Comparison of ENCODE assay signal across 20 cellular contexts in the genomic region with DNA sequence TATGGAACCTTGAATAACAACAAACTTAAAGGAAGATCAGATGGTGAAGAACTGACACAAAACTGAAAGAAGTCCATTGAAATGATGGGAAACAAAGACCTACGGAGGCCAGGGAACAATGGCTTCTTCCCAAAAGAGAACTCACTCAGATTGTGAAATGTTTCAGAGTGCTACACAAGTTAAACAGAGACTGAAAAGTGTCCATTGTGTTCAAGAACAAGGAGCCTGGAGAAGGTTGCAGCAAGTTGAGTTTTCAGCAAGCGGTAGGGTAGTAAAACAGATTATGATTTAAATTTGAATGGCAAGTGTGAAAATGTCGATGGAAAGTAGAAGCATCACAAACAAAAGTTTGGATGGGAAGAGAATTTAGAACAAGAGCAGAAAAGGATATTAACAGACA.
A peak's percentile ranks its signal among the peaks of the same experiment; 100 is the strongest.
DNase-seq lines count a peak whose midpoint lies in the region; ATAC-seq and TF ChIP-seq lines count a peak whose summit lies in the region.
"Had no signal": no experiment of that assay in that cellular context is flagged by ENCODE, and none has a peak within 500 bp of the region (broad histone marks: within the 10 kb centered on the region; RNA-seq: fewer than 3 reads in every experiment).

No MANE protein-coding gene starts in this region.

- no peak overlapping the region for H2BK20ac ChIP-seq in H9 (ENCODE audit: low read depth, low read length, poor library complexity, severe bottlenecking)

- no peak overlapping the region for H3K4me3 ChIP-seq in endodermal cell (ENCODE audit: low read length)
- no peak overlapping the region for H3K4me3 ChIP-seq in neural progenitor cell
- H3K4me3 ChIP-seq: BLaER1, GM12878 had no signal

- H3K79me1 ChIP-seq in H9 (ENCODE audit: insufficient read depth, low read depth, low read length, poor library complexity, severe bottlenecking), result no peaks in the 10 kb centered on the region

- ATAC-seq in activated CD8-positive, alpha-beta T cell treated with anti-CD3 and anti-CD28 coated beads, Interleukin-2, amount 10 ng/mL, durations not matched to agents 7 days and 5 days, result no peak
- ATAC-seq: GM12878, HCT116 had no signal

- H3K27me3 ChIP-seq in H9 (ENCODE audit: insufficient read depth, low read length) (no peaks in the 10 kb centered on the region), endodermal cell (ENCODE audit: control insufficient read depth, insufficient read depth, low read length, poor library complexity, severe bottlenecking) (no peaks in the 10 kb centered on the region), neural progenitor cell (no peaks in the 10 kb centered on the region)
- H3K27me3 ChIP-seq: BLaER1 had no signal

- H3K9ac ChIP-seq in H9 (ENCODE audit: extremely low read depth, insufficient read length, low read length) (no peak overlapping the region), endodermal cell (ENCODE audit: extremely low read depth, low read length, poor library complexity, severe bottlenecking) (no peak overlapping the region), neural progenitor cell (no peak overlapping the region)
- H3K9ac ChIP-seq: BLaER1 had no signal

- peak overlapping the region in 1 of 3 experiments; percentile 23; a peak in 1 of 7 replicates for H3K27ac Mint-ChIP-seq in H9
- H3K27ac Mint-ChIP-seq in endodermal cell, result no peak overlapping the region
- H3K27ac Mint-ChIP-seq in neural progenitor cell, result no peak overlapping the region
- no peak overlapping the region for H3K27ac Mint-ChIP-seq in activated CD8-positive, alpha-beta T cell treated with anti-CD3 and anti-CD28 coated beads, Interleukin-2, amount 10 ng/mL, durations not matched to agents 7 days and 5 days
- H3K27ac Mint-ChIP-seq: CD8-positive, alpha-beta memory T cell; HFFc6 had no signal

- H3K9me3 ChIP-seq in H9 (ENCODE audit: control insufficient read depth, low read depth, low read length) (no peaks in the 10 kb centered on the region), endodermal cell (ENCODE audit: control insufficient read depth, low read length) (no peaks in the 10 kb centered on the region), neural progenitor cell (ENCODE audit: low read depth) (no peaks in the 10 kb centered on the region)
- H3K9me3 ChIP-seq: BLaER1 had no signal

- DNase-seq in H9 (no peak), endodermal cell (no peak), neural progenitor cell (ENCODE audit: low spot score) (peak; percentile 29), iPS-NIHi11 (ENCODE audit: low spot score) (no peak), NCI-H2029 treated with DMSO at 0.1 percent for 48 hours (lab: John Stamatoyannopoulos, UW) (no peak)
- no peak for DNase-seq in activated CD8-positive, alpha-beta T cell treated with anti-CD3 and anti-CD28 coated beads, Interleukin-2, amount 10 ng/mL, durations not matched to agents 7 days and 5 days
- no peak for DNase-seq in stimulated activated CD4-positive, alpha-beta T cell treated with anti-CD3 and anti-CD28 coated beads, Interleukin-2, amount 100 ng/mL, for 24 hours
- DNase-seq: 8988T; CD8-positive, alpha-beta memory T cell; COR-L47; DMS 273 treated with DMSO at 0.1 percent for 48 hours; DMS53; DND-41; EL; HFFc6 had no signal

- H2BK5ac ChIP-seq in H9 (ENCODE audit: insufficient read length, low read length), result no peak overlapping the region

- H3T11ph ChIP-seq in H9 (ENCODE audit: low read length), result no peak overlapping the region

- POLR2A ChIA-PET in activated CD8-positive, alpha-beta T cell treated with anti-CD3 and anti-CD28 coated beads, Interleukin-2, amount 10 ng/mL, durations not matched to agents 7 days and 5 days (lab: Charles Lee), result no interaction called here

- no peak overlapping the region for H2BK12ac ChIP-seq in H9 (ENCODE audit: insufficient read length, low read depth, low read length)

- no peak overlapping the region for H2BK120ac ChIP-seq in H9 (ENCODE audit: low read depth, low read length, poor library complexity, severe bottlenecking)

- H3K23ac ChIP-seq in H9 (ENCODE audit: insufficient read length, low read depth, low read length), result no peak overlapping the region

- H3F3A ChIP-seq in neural progenitor cell (ENCODE audit: low read depth), result peaks cover 10% of the 10 kb centered on the region

- H3K9me3 Mint-ChIP-seq in H9 (no peaks in the 10 kb centered on the region; a peak in 3 of 5 replicates), endodermal cell (peaks cover 6% of the 10 kb centered on the region), neural progenitor cell (peaks cover 2% of the 10 kb centered on the region)
- peaks cover 29% of the 10 kb centered on the region for H3K9me3 Mint-ChIP-seq in activated CD8-positive, alpha-beta T cell treated with anti-CD3 and anti-CD28 coated beads, Interleukin-2, amount 10 ng/mL, durations not matched to agents 7 days and 5 days (ENCODE audit: insufficient read depth)

- no peak overlapping the region for H3K4me2 ChIP-seq in H9 (ENCODE audit: insufficient read depth, insufficient read length, low read length)
- H3K4me2 ChIP-seq in neural progenitor cell, result peak overlapping the region; percentile 9
- H3K4me2 ChIP-seq: BLaER1 had no signal

- no CpG with 5 or more reads among the region's 3 CpGs for WGBS in H9 (ENCODE audit: extremely low coverage, insufficient read length, low lambda C conversion rate)
- WGBS in endodermal cell (ENCODE audit: insufficient coverage in 1 of 2, insufficient read length in 1 of 2), 2 experiments, result 65 to 81% methylated on average over 3 of the region's 3 CpGs

- H3K36me3 ChIP-seq in endodermal cell (ENCODE audit: control insufficient read depth, insufficient read depth, low read length) (no peaks in the 10 kb centered on the region), neural progenitor cell (no peaks in the 10 kb centered on the region)
- H3K36me3 ChIP-seq: BLaER1 had no signal

- H4K8ac ChIP-seq in H9 (replicated peaks; ENCODE audit: insufficient read length, low read depth, low read length), result no peak overlapping the region

- CTCF ChIA-PET in activated CD8-positive, alpha-beta T cell treated with anti-CD3 and anti-CD28 coated beads, Interleukin-2, amount 10 ng/mL, durations not matched to agents 7 days and 5 days (lab: Charles Lee), result no interaction called here

- H2AFZ ChIP-seq in H9 (ENCODE audit: low read length) (peak overlapping the region; percentile 73), neural progenitor cell (replicated peaks) (no peak overlapping the region)

- H3K79me2 ChIP-seq in H9 (ENCODE audit: insufficient read depth, low read length) (no peaks in the 10 kb centered on the region), neural progenitor cell (ENCODE audit: low read depth) (no peaks in the 10 kb centered on the region)

- H3K18ac ChIP-seq in H9 (ENCODE audit: insufficient read length, low read depth, low read length), result no peak overlapping the region

- TF ChIP-seq CTCF in H9 (conservative IDR thresholded peaks at IDR 0.05) (no peak), endodermal cell (conservative IDR thresholded peaks at IDR 0.05) (no peak), neural progenitor cell (IDR thresholded peaks at IDR 0.05) (no peak)

- no peak overlapping the region for H3K4ac ChIP-seq in H9 (ENCODE audit: low read depth, low read length)

- no peak overlapping the region for H2BK15ac ChIP-seq in H9 (ENCODE audit: low read depth, low read length)

- no peaks in the 10 kb centered on the region for H4K20me1 ChIP-seq in H9 (ENCODE audit: control insufficient read depth, insufficient read depth, insufficient read length)
- H4K20me1 ChIP-seq in neural progenitor cell (ENCODE audit: low read depth), result no peaks in the 10 kb centered on the region
- H4K20me1 ChIP-seq: BLaER1 had no signal

- no peak overlapping the region for H3K14ac ChIP-seq in H9 (ENCODE audit: insufficient read depth, low read length)

- H3K4me3 Mint-ChIP-seq in H9, result no peak overlapping the region
- H3K4me3 Mint-ChIP-seq in endodermal cell, result no peak overlapping the region
- no peak overlapping the region for H3K4me3 Mint-ChIP-seq in neural progenitor cell
- no peak overlapping the region for H3K4me3 Mint-ChIP-seq in activated CD8-positive, alpha-beta T cell treated with anti-CD3 and anti-CD28 coated beads, Interleukin-2, amount 10 ng/mL, durations not matched to agents 7 days and 5 days
- H3K4me3 Mint-ChIP-seq: CD14-positive monocyte; CD8-positive, alpha-beta memory T cell; HFFc6 had no signal

- H3K27ac ChIP-seq in H9 (ENCODE audit: insufficient read length, low read depth, low read length), result no peak overlapping the region
- peak overlapping the region; percentile 29 for H3K27ac ChIP-seq in endodermal cell (ENCODE audit: low read depth, low read length)
- peak overlapping the region; percentile 35 for H3K27ac ChIP-seq in neural progenitor cell
- H3K27ac ChIP-seq: BLaER1, HL-60 had no signal

- H3K4me1 Mint-ChIP-seq in H9 (peaks cover 26 to 33% of the 10 kb centered on the region in 2 experiments), endodermal cell (peaks cover 27% of the 10 kb centered on the region), neural progenitor cell (peaks cover 12% of the 10 kb centered on the region)
- no peaks in the 10 kb centered on the region for H3K4me1 Mint-ChIP-seq in activated CD8-positive, alpha-beta T cell treated with anti-CD3 and anti-CD28 coated beads, Interleukin-2, amount 10 ng/mL, durations not matched to agents 7 days and 5 days (ENCODE audit: low read depth)
- H3K4me1 Mint-ChIP-seq: CD14-positive monocyte; CD8-positive, alpha-beta memory T cell had no signal

- no peaks in the 10 kb centered on the region; a peak in 1 of 7 replicates for H3K36me3 Mint-ChIP-seq in H9 (ENCODE audit: insufficient read depth in 1 of 3, low read depth in 3 of 3)
- peaks cover 2% of the 10 kb centered on the region for H3K36me3 Mint-ChIP-seq in endodermal cell (ENCODE audit: low read depth)
- no peaks in the 10 kb centered on the region for H3K36me3 Mint-ChIP-seq in neural progenitor cell
- no peaks in the 10 kb centered on the region for H3K36me3 Mint-ChIP-seq in activated CD8-positive, alpha-beta T cell treated with anti-CD3 and anti-CD28 coated beads, Interleukin-2, amount 10 ng/mL, durations not matched to agents 7 days and 5 days (ENCODE audit: low read depth)
- H3K36me3 Mint-ChIP-seq: CD14-positive monocyte; CD8-positive, alpha-beta memory T cell had no signal

- no peaks in the 10 kb centered on the region for H3K23me2 ChIP-seq in H9 (ENCODE audit: insufficient read length, low read depth, low read length, poor library complexity, severe bottlenecking)

- H3K27me3 Mint-ChIP-seq in H9 (ENCODE audit: low read depth) (no peaks in the 10 kb centered on the region), endodermal cell (ENCODE audit: insufficient read depth) (peaks cover 1% of the 10 kb centered on the region), neural progenitor cell (ENCODE audit: insufficient read depth, low read depth) (no peaks in the 10 kb centered on the region)
- H3K27me3 Mint-ChIP-seq in activated CD8-positive, alpha-beta T cell treated with anti-CD3 and anti-CD28 coated beads, Interleukin-2, amount 10 ng/mL, durations not matched to agents 7 days and 5 days (ENCODE audit: low read depth), result no peaks in the 10 kb centered on the region
- H3K27me3 Mint-ChIP-seq: CD8-positive, alpha-beta memory T cell had no signal

- no peak overlapping the region for H3K56ac ChIP-seq in H9 (ENCODE audit: insufficient read length, low read depth, low read length)

- H4K5ac ChIP-seq in H9 (ENCODE audit: insufficient read length, low read depth, low read length), result no peak overlapping the region

- no peaks in the 10 kb centered on the region for H3K4me1 ChIP-seq in H9 (ENCODE audit: insufficient read depth, low read length)
- H3K4me1 ChIP-seq in endodermal cell (ENCODE audit: control insufficient read depth, insufficient read depth, low read length), result no peaks in the 10 kb centered on the region
- peaks cover 30% of the 10 kb centered on the region for H3K4me1 ChIP-seq in neural progenitor cell
- H3K4me1 ChIP-seq: BLaER1 had no signal

- no peak overlapping the region for H2AK5ac ChIP-seq in H9 (ENCODE audit: insufficient read length, low read length)

- H4K91ac ChIP-seq in H9 (ENCODE audit: insufficient read length, low read depth, low read length), result no peak overlapping the region
